ENCODE assay signal across 8 cellular contexts in the genomic region with DNA sequence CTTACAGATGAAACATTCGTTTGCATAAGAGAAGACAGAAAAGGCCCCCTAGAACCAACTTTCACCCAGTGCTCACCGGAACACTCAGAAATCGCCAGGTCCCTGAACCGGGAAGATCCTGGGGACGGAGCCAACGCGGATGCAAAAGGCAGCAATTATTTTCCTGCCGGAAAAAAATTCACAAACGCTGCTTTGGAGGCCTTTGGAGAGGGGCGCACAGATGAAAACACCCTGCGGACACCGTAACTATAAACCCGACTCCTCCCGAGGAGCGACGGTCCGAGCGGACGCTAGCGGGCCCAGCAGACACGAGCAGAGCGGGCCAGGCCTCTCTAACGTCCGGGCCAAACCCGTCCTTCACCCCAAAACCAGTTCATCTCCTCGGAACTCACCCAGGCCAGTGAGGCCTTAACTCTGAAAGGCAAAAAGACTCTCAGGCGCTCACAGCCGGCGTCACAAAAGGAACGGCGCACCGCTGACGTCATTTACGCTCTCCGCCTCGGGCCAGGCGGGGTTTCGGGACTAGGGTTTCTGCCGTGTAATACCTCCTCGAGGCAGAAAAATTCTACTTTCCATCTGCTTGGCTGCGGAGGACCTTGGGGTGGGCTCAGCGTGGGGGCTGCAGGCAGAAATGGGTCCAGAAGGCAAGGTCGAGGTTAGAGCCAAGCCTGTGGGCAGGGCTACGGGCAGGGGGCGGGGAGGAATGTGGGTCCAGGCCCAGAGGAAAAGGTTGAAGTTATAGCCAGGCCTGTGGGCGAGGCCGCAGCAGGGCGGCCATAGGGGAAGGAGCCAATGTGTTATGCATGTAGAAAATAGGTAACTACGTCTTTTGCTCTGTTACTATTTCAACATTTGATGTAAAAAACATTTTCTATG. TPM values are rescaled to one million over a fixed set of nuclear protein-coding genes. Genes with fewer than 3 reads are reported as not detected.
DNase-seq lines count a peak whose midpoint lies in the region; ATAC-seq and TF ChIP-seq lines count a peak whose summit lies in the region.

A gene (minus strand): TSS at position 463 of the 876 bp plus-strand sequence. CDS start 2,413 bp downstream, outside the sequence.

- ATAC-seq in HG02678 (IDR thresholded peaks at IDR 0.05; ENCODE audit: unreplicated experiment) (peak; percentile 57), WTC11 (peak; percentile 95)

- in situ Hi-C loops in mammary epithelial cell (cut with MboI; ENCODE audit: low sequenced_read_pairs in 2 of 2): no loop called here

- intact Hi-C loops in mammary epithelial cell (cut with micrococcal nuclease): loop anchor here (10.0 kb wide), 1 partner anchor 104 kb away; a partner anchor contains a TSS

- H3K4me3 ChIP-seq in mammary epithelial cell (replicated peaks in 1 of 3; ENCODE audit: insufficient read depth in 1 of 3, low read depth in 2 of 3, low read length in 3 of 3) (peak within 1 kb of the TSS; percentile 60 to 89 (median 69)), iPS-20b (ENCODE audit: low read length) (peak within 1 kb of the TSS; percentile 90), skeletal muscle tissue (ENCODE audit: low read length in 3 of 3) (peak within 1 kb of the TSS; percentile 86 to 93 (median 88))

- peaks cover 15% of the 10 kb centered on the region for H3K9me3 ChIP-seq in ES-I3 (ENCODE audit: control insufficient read depth, insufficient read depth, low read length)
- H3K9me3 ChIP-seq in mammary epithelial cell (replicated peaks; ENCODE audit: insufficient read depth, low read length): peaks cover 36% of the 10 kb centered on the region
- H3K9me3 ChIP-seq in iPS-20b (ENCODE audit: insufficient read depth, low read depth, low read length): peaks cover 24% of the 10 kb centered on the region
- peaks cover 6 to 11% (median 6%) of the 10 kb centered on the region in 3 donors for H3K9me3 ChIP-seq in skeletal muscle tissue (ENCODE audit: control insufficient read depth in 3 of 3, low read length in 3 of 3)

- H3K27me3 Mint-ChIP-seq in WTC11 (ENCODE audit: low read depth): peaks cover 3% of the 10 kb centered on the region; the same call in 1 of the 2 replicates

- DNase-seq in NCI-H2171 treated with DMSO at 0.1 percent for 48 hours (lab: John Stamatoyannopoulos, UW) (peak; percentile 83), WTC11 (ENCODE audit: low spot score) (peak; percentile 89), mammary epithelial cell (peak; percentile 88), cortex of kidney (lab: John Stamatoyannopoulos, UW) (no peak)

- peaks cover 6% of the 10 kb centered on the region for H3K4me1 Mint-ChIP-seq in WTC11

- H3K36me3 ChIP-seq in ES-I3 (ENCODE audit: insufficient read depth, low read length) (peaks cover 29% of the 10 kb centered on the region), mammary epithelial cell (ENCODE audit: insufficient read depth, low read length) (peaks cover 9% of the 10 kb centered on the region), iPS-20b (ENCODE audit: insufficient read depth, low read depth, low read length) (peaks cover 29% of the 10 kb centered on the region), skeletal muscle tissue (ENCODE audit: control insufficient read depth in 3 of 3, insufficient read depth in 3 of 3, low read length in 3 of 3) (peaks cover 28 to 29% (median 29%) of the 10 kb centered on the region in 3 donors)

- peak within 1 kb of the TSS; percentile 100 for H3K27ac Mint-ChIP-seq in WTC11

- no peaks in the 10 kb centered on the region for H3K27me3 ChIP-seq in mammary epithelial cell (ENCODE audit: insufficient read depth, low read length)
- no peaks in the 10 kb centered on the region for H3K27me3 ChIP-seq in iPS-20b (ENCODE audit: insufficient read depth, low read length)
- H3K27me3 ChIP-seq in skeletal muscle tissue (ENCODE audit: control insufficient read depth in 3 of 3, insufficient read depth in 3 of 3, low read length in 3 of 3): no peaks in the 10 kb centered on the region

- H3K4me1 ChIP-seq in ES-I3 (ENCODE audit: insufficient read depth, low read length) (no peaks in the 10 kb centered on the region), mammary epithelial cell (ENCODE audit: insufficient read depth, low read length) (peaks cover 3% of the 10 kb centered on the region), iPS-20b (ENCODE audit: insufficient read depth, low read length) (no peaks in the 10 kb centered on the region; the same call in 1 of the 2 replicates), skeletal muscle tissue (ENCODE audit: control insufficient read depth in 3 of 3, insufficient read depth in 3 of 3, low read length in 3 of 3) (peaks cover 0 to 3% (median 0%) of the 10 kb centered on the region in 3 donors)

- peaks cover 47% of the 10 kb centered on the region for H3K36me3 Mint-ChIP-seq in WTC11

- TF ChIP-seq CTCF in WTC11 (IDR thresholded peaks at IDR 0.05) (no peak), mammary epithelial cell (conservative IDR thresholded peaks at IDR 0.05 in 1 of 2, IDR thresholded peaks at IDR 0.05 in 1 of 2; ENCODE audit: extremely low read depth in 1 of 2, insufficient read depth in 1 of 2, low read depth in 1 of 2, low read length in 2 of 2) (no peak)

- peak within 1 kb of the TSS; percentile 95 for H3K4me2 ChIP-seq in mammary epithelial cell (ENCODE audit: insufficient read depth, low read depth, low read length)

- CTCF ChIA-PET in WTC11 (lab: Charles Lee) (no interaction called here), mammary epithelial cell (lab: Charles Lee; ENCODE audit: low non-redundant PET) (no interaction called here)

- BruUV-seq in mammary epithelial cell (replicated peaks; lab: Mats Ljungman, UMichigan): TSS peak; percentile 74

- peak within 1 kb of the TSS; percentile 98 for H2AFZ ChIP-seq in mammary epithelial cell (ENCODE audit: low read depth, low read length)

- H3K9me3 Mint-ChIP-seq in WTC11: peaks cover 38% of the 10 kb centered on the region

- 5% methylated on average over 18 of the region's 49 CpGs for WGBS in mammary epithelial cell (ENCODE audit: low coverage, missing lambda C conversion rate)

- H4K20me1 ChIP-seq in mammary epithelial cell (ENCODE audit: insufficient read depth, low read length): no peaks in the 10 kb centered on the region

- H3K4me3 Mint-ChIP-seq in WTC11: peak within 1 kb of the TSS; percentile 99

- H3K27ac ChIP-seq in mammary epithelial cell (ENCODE audit: insufficient read depth, low read depth, low read length) (peak within 1 kb of the TSS; percentile 93), iPS-20b (ENCODE audit: low read length) (peak within 1 kb of the TSS; percentile 100), skeletal muscle tissue (ENCODE audit: low read depth, low read length) (peak within 1 kb of the TSS; percentile 96)

- H3K9ac ChIP-seq in ES-I3 (ENCODE audit: low read depth, low read length) (peak within 1 kb of the TSS; percentile 100), mammary epithelial cell (ENCODE audit: insufficient read depth, low read length) (peak within 1 kb of the TSS; percentile 96), iPS-20b (ENCODE audit: low read depth, low read length) (peak within 1 kb of the TSS; percentile 98), skeletal muscle tissue (ENCODE audit: low read depth in 1 of 3, low read length in 3 of 3) (peak within 1 kb of the TSS; percentile 91 to 99 (median 98))

- POLR2A ChIA-PET in WTC11 (lab: Charles Lee): no interaction called here

- H3K79me2 ChIP-seq in mammary epithelial cell (ENCODE audit: insufficient read depth, low read length): peaks cover 26% of the 10 kb centered on the region

- dilution Hi-C loops in mammary epithelial cell (cut with HindIII; ENCODE audit: low sequenced_read_pairs): no loop called here

TF ChIP-seq in WTC11, 78 proteins besides CTCF, POLR2A, EP300 and RAD21 (continues in another document):
- TF ChIP-seq, protein P1, sequence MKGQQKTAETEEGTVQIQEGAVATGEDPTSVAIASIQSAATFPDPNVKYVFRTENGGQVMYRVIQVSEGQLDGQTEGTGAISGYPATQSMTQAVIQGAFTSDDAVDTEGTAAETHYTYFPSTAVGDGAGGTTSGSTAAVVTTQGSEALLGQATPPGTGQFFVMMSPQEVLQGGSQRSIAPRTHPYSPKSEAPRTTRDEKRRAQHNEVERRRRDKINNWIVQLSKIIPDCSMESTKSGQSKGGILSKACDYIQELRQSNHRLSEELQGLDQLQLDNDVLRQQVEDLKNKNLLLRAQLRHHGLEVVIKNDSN (CRISPR knock-in tag; IDR thresholded peaks at IDR 0.05): no peak; the same call in 1 of the 2 replicates
- TF ChIP-seq, protein P2, sequence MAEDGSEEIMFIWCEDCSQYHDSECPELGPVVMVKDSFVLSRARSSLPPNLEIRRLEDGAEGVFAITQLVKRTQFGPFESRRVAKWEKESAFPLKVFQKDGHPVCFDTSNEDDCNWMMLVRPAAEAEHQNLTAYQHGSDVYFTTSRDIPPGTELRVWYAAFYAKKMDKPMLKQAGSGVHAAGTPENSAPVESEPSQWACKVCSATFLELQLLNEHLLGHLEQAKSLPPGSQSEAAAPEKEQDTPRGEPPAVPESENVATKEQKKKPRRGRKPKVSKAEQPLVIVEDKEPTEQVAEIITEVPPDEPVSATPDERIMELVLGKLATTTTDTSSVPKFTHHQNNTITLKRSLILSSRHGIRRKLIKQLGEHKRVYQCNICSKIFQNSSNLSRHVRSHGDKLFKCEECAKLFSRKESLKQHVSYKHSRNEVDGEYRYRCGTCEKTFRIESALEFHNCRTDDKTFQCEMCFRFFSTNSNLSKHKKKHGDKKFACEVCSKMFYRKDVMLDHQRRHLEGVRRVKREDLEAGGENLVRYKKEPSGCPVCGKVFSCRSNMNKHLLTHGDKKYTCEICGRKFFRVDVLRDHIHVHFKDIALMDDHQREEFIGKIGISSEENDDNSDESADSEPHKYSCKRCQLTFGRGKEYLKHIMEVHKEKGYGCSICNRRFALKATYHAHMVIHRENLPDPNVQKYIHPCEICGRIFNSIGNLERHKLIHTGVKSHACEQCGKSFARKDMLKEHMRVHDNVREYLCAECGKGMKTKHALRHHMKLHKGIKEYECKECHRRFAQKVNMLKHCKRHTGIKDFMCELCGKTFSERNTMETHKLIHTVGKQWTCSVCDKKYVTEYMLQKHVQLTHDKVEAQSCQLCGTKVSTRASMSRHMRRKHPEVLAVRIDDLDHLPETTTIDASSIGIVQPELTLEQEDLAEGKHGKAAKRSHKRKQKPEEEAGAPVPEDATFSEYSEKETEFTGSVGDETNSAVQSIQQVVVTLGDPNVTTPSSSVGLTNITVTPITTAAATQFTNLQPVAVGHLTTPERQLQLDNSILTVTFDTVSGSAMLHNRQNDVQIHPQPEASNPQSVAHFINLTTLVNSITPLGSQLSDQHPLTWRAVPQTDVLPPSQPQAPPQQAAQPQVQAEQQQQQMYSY (CRISPR knock-in tag; IDR thresholded peaks at IDR 0.05): no peak
- TF ChIP-seq NFYB (CRISPR knock-in tag; conservative IDR thresholded peaks at IDR 0.05; ENCODE audit: low read depth) (no peak), ZNF416 (CRISPR knock-in tag; IDR thresholded peaks at IDR 0.05) (no peak), SOX15 (CRISPR knock-in tag; IDR thresholded peaks at IDR 0.05) (no peak), NFE2L1 (CRISPR knock-in tag; IDR thresholded peaks at IDR 0.05) (0 out of 2 replicates have a peak, but pooled peaks have one; percentile 13), ZNF671 (CRISPR knock-in tag; IDR thresholded peaks at IDR 0.05) (no peak)

RNA-seq across cellular contexts. Expression of the gene that starts here (rescaled TPM):
- 27.1 to 30.3 TPM (median 27.2 TPM) in 3 replicates for total RNA-seq in WTC11 (2021)
- total RNA-seq in mammary epithelial cell: 10 to 100 TPM; 16.2 to 28.0 TPM
- 5.1 TPM for polyA plus RNA-seq in mammary epithelial cell
- polyA minus RNA-seq in mammary epithelial cell: 9.9 TPM
- total RNA-seq in skeletal muscle tissue: 20.4 TPM
